1 cellular context compared by ENCODE assay signal in the genomic region with DNA sequence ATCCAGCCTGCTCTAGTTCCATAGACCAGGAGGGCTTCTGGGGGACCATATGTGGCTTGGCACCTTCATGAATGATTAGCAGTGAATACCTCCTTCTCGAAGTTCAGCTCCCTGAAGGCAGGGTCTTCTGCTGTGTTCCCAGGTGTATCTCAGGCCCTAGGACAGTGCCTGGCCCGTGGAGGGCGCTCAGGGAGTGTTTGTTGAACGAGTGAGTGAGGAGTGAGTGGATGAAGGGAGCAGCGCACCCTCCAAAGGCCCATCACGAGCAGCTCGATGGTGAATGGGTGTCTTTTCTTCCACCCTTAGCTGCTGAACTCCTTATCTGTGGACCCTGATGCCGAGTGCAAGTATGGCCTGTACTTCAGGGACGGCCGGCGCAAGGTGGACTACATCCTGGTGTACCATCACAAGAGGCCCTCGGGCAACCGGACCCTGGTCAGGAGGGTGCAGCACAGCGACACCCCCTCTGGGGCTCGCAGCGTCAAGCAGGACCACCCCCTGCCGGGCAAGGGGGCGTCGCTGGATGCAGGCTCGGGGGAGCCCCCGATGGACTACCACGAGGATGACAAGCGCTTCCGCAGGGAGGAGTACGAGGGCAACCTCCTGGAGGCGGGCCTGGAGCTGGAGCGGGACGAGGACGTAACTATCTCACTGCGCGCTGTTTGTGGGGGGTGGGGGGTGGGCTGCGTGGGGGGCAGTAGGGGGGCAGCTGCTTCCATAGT.
TF ChIP-seq lines count a peak whose summit lies in the region.

No MANE protein-coding gene starts in this region.

TF ChIP-seq in WTC11, 78 proteins besides CTCF, POLR2A, EP300 and RAD21:
- TF ChIP-seq ZNF423 (CRISPR knock-in tag; IDR thresholded peaks at IDR 0.05) (0 out of 2 replicates have a peak, but pooled peaks have one; percentile 18), FOXJ3 (CRISPR knock-in tag; IDR thresholded peaks at IDR 0.05; ENCODE audit: borderline replicate concordance) (no peak)
